Comparison of ENCODE assay signal across 8 cellular contexts in the genomic region with DNA sequence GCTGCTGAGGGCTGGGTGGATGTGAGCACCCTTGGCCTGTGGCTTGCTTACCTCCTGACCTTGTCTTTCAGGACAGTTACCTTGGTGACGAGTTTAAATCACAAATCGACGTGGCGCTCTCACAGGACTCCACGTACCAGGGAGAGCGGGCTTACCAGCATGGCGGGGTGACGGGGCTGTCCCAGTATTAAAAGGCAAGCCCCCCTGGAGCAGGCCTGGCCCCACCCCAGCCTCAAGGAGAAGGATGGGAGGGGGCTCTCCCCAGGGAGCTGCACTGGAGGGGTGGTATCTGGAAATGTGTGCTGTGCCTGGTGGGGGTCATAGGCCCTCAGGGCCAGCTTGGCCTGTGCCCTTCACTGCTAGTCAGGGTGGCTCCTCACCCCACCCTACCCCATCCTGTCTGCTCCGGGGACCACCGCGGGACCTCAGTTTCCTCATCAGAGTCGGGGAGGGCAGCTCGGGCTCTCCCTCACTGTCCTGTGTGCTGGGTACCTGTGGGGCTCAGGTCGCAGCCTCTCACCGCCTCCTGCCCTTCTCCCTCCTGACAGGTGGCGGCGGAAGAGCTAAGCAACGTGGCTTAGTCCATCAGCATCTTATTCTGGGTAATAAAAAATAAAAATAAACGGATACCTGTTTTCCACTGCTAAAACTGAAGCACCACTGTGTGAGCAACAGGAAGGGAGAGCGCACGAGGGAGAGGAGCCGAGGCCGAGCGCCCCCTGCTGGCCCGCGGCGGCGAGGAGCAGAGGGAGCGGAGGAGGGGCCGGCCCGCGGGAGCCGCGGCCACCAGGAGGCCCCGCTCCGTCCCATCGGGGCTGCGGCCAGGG. TPM values are rescaled to one million over a fixed set of nuclear protein-coding genes. Genes with fewer than 3 reads are reported as not detected.
A peak's percentile ranks its signal among the peaks of the same experiment; 100 is the strongest.
DNase-seq lines count a peak whose midpoint lies in the region; ATAC-seq, FAIRE-seq and TF ChIP-seq lines count a peak whose summit lies in the region.

No MANE protein-coding gene starts in this region.

- H3K9me3 ChIP-seq in K562 (replicated peaks; ENCODE audit: control insufficient read depth, insufficient read depth, low read depth, low read length) = no peaks in the 10 kb centered on the region

- TF ChIP-seq POLR2A in K562 (conservative IDR thresholded peaks at IDR 0.05) = no peak

- peak overlapping the region; percentile 58; the same call in 1 of the 3 replicates for H3K27ac ChIP-seq in K562 (ENCODE audit: extremely low read depth, low read depth, low read length)

- no TSS peak for BruUV-seq in K562 (replicated peaks; lab: Mats Ljungman, UMichigan)

- POLR2A ChIA-PET in K562 (lab: Yijun Ruan, JAX) = no interaction called here

- 0 out of 2 replicates have a peak overlapping the region, but pooled peaks have one; percentile 45 for H2AFZ ChIP-seq in K562 (ENCODE audit: low read depth, low read length)

- H3K36me3 ChIP-seq in K562 (ENCODE audit: control insufficient read depth, insufficient read depth, low read length) = peaks cover 71% of the 10 kb centered on the region; the same call in 2 of the 3 replicates

- TF ChIP-seq RAD21 in K562 (CRISPR knock-in tag; conservative IDR thresholded peaks at IDR 0.05 in 1 of 2, IDR thresholded peaks at IDR 0.05 in 1 of 2) = peak; percentile 54 to 76

- peaks cover 0 to 49% of the 10 kb centered on the region in 2 experiments; a peak in 4 of 5 replicates for H3K4me1 ChIP-seq in K562 (replicated peaks in 1 of 2; ENCODE audit: control insufficient read depth in 2 of 2, insufficient read depth in 2 of 2, low read length in 2 of 2)

- no peaks in the 10 kb centered on the region for H3K27me3 ChIP-seq in K562 (ENCODE audit: control insufficient read depth in 2 of 2, insufficient read depth in 2 of 2, low read length in 2 of 2)

- FAIRE-seq in K562 (lab: Jason Lieb, UNC) = peak; percentile 82

- intact Hi-C loops in K562 (cut with micrococcal nuclease) = loop anchor here (5.0 kb wide), 1 partner anchor 94 kb away; no protein-coding TSS in a partner anchor

- CTCF ChIA-PET in K562 (lab: Yijun Ruan, JAX; ENCODE audit: low intra/inter-chr PET ratio) = interaction anchor here (0.6 to 1.8 kb wide), 6 partner anchors 19 to 687 kb away, joined by 3 to 7 read pairs (median 3); no protein-coding TSS in a partner anchor

- DNase-seq in COLO668 (lab: John Stamatoyannopoulos, UW; ENCODE audit: unreplicated experiment) (peak; percentile 59), HT-29 (ENCODE audit: low spot score) (peak; percentile 54), UCSD-AML1 (lab: John Stamatoyannopoulos, UW; ENCODE audit: unreplicated experiment) (peak; percentile 22), K562 (ENCODE audit: extremely low read depth in 1 of 4, low spot score in 3 of 4) (peak; percentile 80 to 91 (median 90)), iPS-NIHi7 (ENCODE audit: extremely low spot score) (peak; percentile 96), NCI-H187 treated with DMSO at 0.1 percent for 48 hours (lab: John Stamatoyannopoulos, UW) (no peak), NCI-H1694 treated with DMSO at 0.1 percent for 48 hours (lab: John Stamatoyannopoulos, UW) (no peak)
- DNase-seq in stimulated activated CD4-positive, alpha-beta T cell treated with anti-CD3 and anti-CD28 coated beads, Interleukin-15, amount 100 ng/mL, for 1 hour (ENCODE audit: low read depth in 1 of 2, low spot score in 1 of 2) = peak; percentile 39 to 57

- TF ChIP-seq CTCF in K562 (IDR thresholded peaks at IDR 0.05 in 2 of 3, conservative IDR thresholded peaks at IDR 0.05 in 1 of 3; ENCODE audit: insufficient read depth in 2 of 3, low read depth in 1 of 3, low read length in 3 of 3) = peak; percentile 97 to 99 (median 98)

- WGBS in K562 (ENCODE audit: insufficient coverage, low coverage, missing lambda C conversion rate) = 41% methylated on average over 35 of the region's 38 CpGs

- H3K9me1 ChIP-seq in K562 (ENCODE audit: control insufficient read depth, insufficient read depth, low read length) = peaks cover 3% of the 10 kb centered on the region

- no peak for TF ChIP-seq EP300 in K562 (IDR thresholded peaks at IDR 0.05; ENCODE audit: low read length)

- H4K20me1 ChIP-seq in K562 (replicated peaks; ENCODE audit: control insufficient read depth, insufficient read depth, low read length) = no peaks in the 10 kb centered on the region

- ATAC-seq in K562 = peak; percentile 99

- no peak overlapping the region for H3K4me2 ChIP-seq in K562 (ENCODE audit: insufficient read depth, low read length)

- in situ Hi-C loops in K562 (cut with MboI) = no loop called here

- H3K79me2 ChIP-seq in K562 (ENCODE audit: control insufficient read depth, insufficient read depth, low read length) = no peaks in the 10 kb centered on the region

- H3K4me3 ChIP-seq in K562 = no peak overlapping the region

- H3K9ac ChIP-seq in K562 (ENCODE audit: insufficient read depth in 1 of 2, low read depth in 2 of 2, low read length in 2 of 2) = peak overlapping the region in 1 of 2 experiments; percentile 78; a peak in 2 of 4 replicates

RNA-seq across cellular contexts. Expression of a gene that starts 29.8 kb away (rescaled TPM):
- total RNA-seq in HT-29 (2014; rRNA removed; shearing (Covaris generic)) = not detected in 2 replicates
- 1.3 and 6.2 TPM in 2 replicates for total RNA-seq in K562 (2011; cell fraction: chromatin; rRNA removed; ENCODE audit: low replicate concordance)
- 4.2 and 5.0 TPM in 2 replicates for total RNA-seq in K562 (2011; cell fraction: nucleolus; rRNA removed)
- 1.5 and 3.7 TPM in 2 replicates for total RNA-seq in K562 (2011; cell fraction: nucleoplasm; rRNA removed)
- total RNA-seq in K562 (2014; rRNA removed) = 0.86 TPM in 2 replicates
- 0.13 and 0.33 TPM in 2 replicates for total RNA-seq in K562 (2014; rRNA removed; fragmentation: Illumina TruSeq; extraction: Trizol)
- 0.43 and 1.4 TPM in 2 replicates for total RNA-seq in K562 (2015; rRNA removed; fragmentation: Illumina TruSeq; extraction: Trizol)
- total RNA-seq in K562 (2021) = 1.5 and 1.7 TPM in 2 replicates
- 1.5 and 3.8 TPM in 2 replicates for polyA plus RNA-seq in K562 (2011; rRNA removed)
- polyA plus RNA-seq in K562 (2011; cell fraction: cytosol; rRNA removed) = 5.5 and 5.7 TPM in 2 replicates
- 3.7 and 4.0 TPM in 2 replicates for polyA plus RNA-seq in K562 (2011; cell fraction: nucleus; rRNA removed)
- 0.71 and 0.87 TPM in 2 replicates for polyA plus RNA-seq in K562 (2012)
- polyA plus RNA-seq in K562 (2014; fragmentation: Illumina TruSeq; extraction: Trizol) = 0.80 and 1.7 TPM in 2 replicates
- polyA plus RNA-seq in K562 (2014; fragmentation: Nextera tagmentation; extraction: Ambion mirVana) = not detected
- polyA plus RNA-seq in K562 (2014; rRNA removed) = 1.1 TPM in 2 replicates
- polyA minus RNA-seq in K562 (2011; rRNA and poly(A)+ RNA removed) = 1.1 and 2.3 TPM in 2 replicates
- 1.2 and 3.5 TPM in 2 replicates for polyA minus RNA-seq in K562 (2011; cell fraction: cytosol; rRNA and poly(A)+ RNA removed)
- 0.40 and 0.78 TPM in 2 replicates for polyA minus RNA-seq in K562 (2011; cell fraction: nucleus; rRNA and poly(A)+ RNA removed)

RNA-seq across cellular contexts. Expression of a gene that starts 34.4 kb away (rescaled TPM):
- total RNA-seq in HT-29 (2014; rRNA removed; shearing (Covaris generic)) = 73.7 and 79.5 TPM in 2 replicates
- total RNA-seq in K562 (2011; cell fraction: chromatin; rRNA removed; ENCODE audit: low replicate concordance) = 164 and 380 TPM in 2 replicates
- total RNA-seq in K562 (2011; cell fraction: nucleolus; rRNA removed) = 194 and 199 TPM in 2 replicates
- total RNA-seq in K562 (2011; cell fraction: nucleoplasm; rRNA removed) = 117 and 137 TPM in 2 replicates
- total RNA-seq in K562 (2014; rRNA removed) = 59.6 and 66.0 TPM in 2 replicates
- 24.6 and 27.9 TPM in 2 replicates for total RNA-seq in K562 (2014; rRNA removed; fragmentation: Illumina TruSeq; extraction: Trizol)
- 27.8 and 31.1 TPM in 2 replicates for total RNA-seq in K562 (2015; rRNA removed; fragmentation: Illumina TruSeq; extraction: Trizol)
- 98.8 and 103 TPM in 2 replicates for total RNA-seq in K562 (2021)
- 21.5 and 44.9 TPM in 2 replicates for polyA plus RNA-seq in K562 (2011; rRNA removed)
- 21.0 and 30.1 TPM in 2 replicates for polyA plus RNA-seq in K562 (2011; cell fraction: cytosol; rRNA removed)
- polyA plus RNA-seq in K562 (2011; cell fraction: nucleus; rRNA removed) = 96.8 and 126 TPM in 2 replicates
- 49.2 and 51.8 TPM in 2 replicates for polyA plus RNA-seq in K562 (2012)
- 47.1 and 49.1 TPM in 2 replicates for polyA plus RNA-seq in K562 (2014; fragmentation: Illumina TruSeq; extraction: Trizol)
- under 1 TPM; 0.34 to 0.71 TPM for polyA plus RNA-seq in K562 (2014; fragmentation: Nextera tagmentation; extraction: Ambion mirVana)
- 36.5 and 40.7 TPM in 2 replicates for polyA plus RNA-seq in K562 (2014; rRNA removed)
- polyA minus RNA-seq in K562 (2011; rRNA and poly(A)+ RNA removed) = 68.3 and 101 TPM in 2 replicates
- polyA minus RNA-seq in K562 (2011; cell fraction: cytosol; rRNA and poly(A)+ RNA removed) = 99.1 and 134 TPM in 2 replicates
- polyA minus RNA-seq in K562 (2011; cell fraction: nucleus; rRNA and poly(A)+ RNA removed) = 61.1 and 76.9 TPM in 2 replicates

RNA-seq across cellular contexts. Expression of a gene that starts 53.0 kb away (rescaled TPM):
- 290 and 317 TPM in 2 replicates for total RNA-seq in HT-29 (2014; rRNA removed; shearing (Covaris generic))
- 63.5 and 278 TPM in 2 replicates for total RNA-seq in K562 (2011; cell fraction: chromatin; rRNA removed; ENCODE audit: low replicate concordance)
- 249 and 252 TPM in 2 replicates for total RNA-seq in K562 (2011; cell fraction: nucleolus; rRNA removed)
- 127 and 141 TPM in 2 replicates for total RNA-seq in K562 (2011; cell fraction: nucleoplasm; rRNA removed)
- total RNA-seq in K562 (2014; rRNA removed) (239 and 305 TPM in 2 replicates), K562 (2014; rRNA removed; fragmentation: Illumina TruSeq; extraction: Trizol) (19.2 and 33.2 TPM in 2 replicates), K562 (2015; rRNA removed; fragmentation: Illumina TruSeq; extraction: Trizol) (130 and 147 TPM in 2 replicates), K562 (2021) (273 and 289 TPM in 2 replicates)
- polyA plus RNA-seq in K562 (2011; rRNA removed) (159 and 263 TPM in 2 replicates), K562 (2014; fragmentation: Illumina TruSeq; extraction: Trizol) (50.1 and 152 TPM in 2 replicates), K562 (2014; fragmentation: Nextera tagmentation; extraction: Ambion mirVana) (10 to 100 TPM in 1 of 2 experiments, 1 to 10 TPM in 1; 5.8 to 18.3 TPM), K562 (2014; rRNA removed) (230 and 233 TPM in 2 replicates)
- 307 and 533 TPM in 2 replicates for polyA plus RNA-seq in K562 (2011; cell fraction: cytosol; rRNA removed)
- 164 and 210 TPM in 2 replicates for polyA plus RNA-seq in K562 (2011; cell fraction: nucleus; rRNA removed)
- 176 and 372 TPM in 2 replicates for polyA plus RNA-seq in K562 (2012)
- 43.6 and 67.0 TPM in 2 replicates for polyA minus RNA-seq in K562 (2011; rRNA and poly(A)+ RNA removed)
- polyA minus RNA-seq in K562 (2011; cell fraction: cytosol; rRNA and poly(A)+ RNA removed) = 103 and 143 TPM in 2 replicates
- polyA minus RNA-seq in K562 (2011; cell fraction: nucleus; rRNA and poly(A)+ RNA removed) = 49.1 and 66.3 TPM in 2 replicates

RNA-seq across cellular contexts. Expression of a gene that starts 53.3 kb away (rescaled TPM):
- 69.4 and 81.8 TPM in 2 replicates for total RNA-seq in HT-29 (2014; rRNA removed; shearing (Covaris generic))
- total RNA-seq in K562 (2011; cell fraction: chromatin; rRNA removed; ENCODE audit: low replicate concordance) = 17.3 and 60.1 TPM in 2 replicates
- total RNA-seq in K562 (2011; cell fraction: nucleolus; rRNA removed) = 53.9 and 64.9 TPM in 2 replicates
- total RNA-seq in K562 (2011; cell fraction: nucleoplasm; rRNA removed) = 23.2 and 29.4 TPM in 2 replicates
- total RNA-seq in K562 (2014; rRNA removed) (113 and 149 TPM in 2 replicates), K562 (2014; rRNA removed; fragmentation: Illumina TruSeq; extraction: Trizol) (26.2 and 45.7 TPM in 2 replicates), K562 (2015; rRNA removed; fragmentation: Illumina TruSeq; extraction: Trizol) (51.1 and 57.8 TPM in 2 replicates), K562 (2021) (78.9 and 88.6 TPM in 2 replicates)
- polyA plus RNA-seq in K562 (2011; rRNA removed) (35.6 and 43.2 TPM in 2 replicates), K562 (2014; fragmentation: Illumina TruSeq; extraction: Trizol) (33.3 and 53.3 TPM in 2 replicates), K562 (2014; fragmentation: Nextera tagmentation; extraction: Ambion mirVana) (1 to 10 TPM; 1.1 to 6.3 TPM), K562 (2014; rRNA removed) (61.3 and 65.9 TPM in 2 replicates)
- 53.9 and 97.8 TPM in 2 replicates for polyA plus RNA-seq in K562 (2011; cell fraction: cytosol; rRNA removed)
- polyA plus RNA-seq in K562 (2011; cell fraction: nucleus; rRNA removed) = 37.4 and 64.0 TPM in 2 replicates
- polyA plus RNA-seq in K562 (2012) = 53.0 and 58.9 TPM in 2 replicates
- 27.6 and 57.1 TPM in 2 replicates for polyA minus RNA-seq in K562 (2011; rRNA and poly(A)+ RNA removed)
- 34.9 and 39.1 TPM in 2 replicates for polyA minus RNA-seq in K562 (2011; cell fraction: cytosol; rRNA and poly(A)+ RNA removed)
- 23.5 and 26.5 TPM in 2 replicates for polyA minus RNA-seq in K562 (2011; cell fraction: nucleus; rRNA and poly(A)+ RNA removed)

Comparison
In these comparisons a context has a peak if more than half of its experiments do, and no peak if none do; other contexts are left out.
1. DNase-seq: peak in COLO668 (single experiment), HT-29 (single experiment), UCSD-AML1 (single experiment), K562 (4 of 4), iPS-NIHi7 (single experiment) and stimulated activated CD4-positive, alpha-beta T cell treated with anti-CD3 and anti-CD28 coated beads, Interleukin-15, amount 100 ng/mL, for 1 hour (2 of 2); none in NCI-H187 treated with DMSO at 0.1 percent for 48 hours (single experiment) and NCI-H1694 treated with DMSO at 0.1 percent for 48 hours (single experiment).